1 cellular context compared by ENCODE assay signal in genomic region chr15:40382580-40383456, GRCh38.
A peak's percentile ranks its signal among the peaks of the same experiment; 100 is the strongest.
TF ChIP-seq lines count a peak whose summit lies in the region.

KNSTRN (plus strand) TSS chr15:40382721; CDS start chr15:40382836, 115 bp downstream.

TF ChIP-seq in K562, 482 proteins besides CTCF, POLR2A, EP300 and RAD21 (continued from another document and continues in another):
- TF ChIP-seq NUFIP1 (IDR thresholded peaks at IDR 0.05; ENCODE audit: partially characterized antibody) (no peak), EGR1 (conservative IDR thresholded peaks at IDR 0.05) (peak; percentile 71), MYBL2 (IDR thresholded peaks at IDR 0.05; ENCODE audit: low read depth) (peak; percentile 96), MYBL2 (CRISPR knock-in tag; IDR thresholded peaks at IDR 0.05; ENCODE audit: borderline replicate concordance) (no peak), THAP7 (CRISPR knock-in tag; IDR thresholded peaks at IDR 0.05) (no peak), ELF1 (tag; IDR thresholded peaks at IDR 0.05) (peak; percentile 77), TBP (optimal IDR thresholded peaks at IDR 0.05; ENCODE audit: low read depth, low read length) (peak; percentile 85), MNT (conservative IDR thresholded peaks at IDR 0.05) (peak in 1 of 2 experiments; percentile 57; a peak in 2 of 4 replicates), ZNF311 (CRISPR knock-in tag; IDR thresholded peaks at IDR 0.05) (no peak), KDM5B (IDR thresholded peaks at IDR 0.05; ENCODE audit: insufficient replicate concordance, low read depth, low read length) (peak; percentile 33), ZBTB17 (CRISPR knock-in tag; IDR thresholded peaks at IDR 0.05) (no peak), ZNF407 (IDR thresholded peaks at IDR 0.05; ENCODE audit: low read depth) (no peak), STAT5A (IDR thresholded peaks at IDR 0.05; ENCODE audit: borderline replicate concordance, low read length) (no peak), SMARCB1 (IDR thresholded peaks at IDR 0.05; ENCODE audit: insufficient read length, low read depth) (no peak), FOXM1 (IDR thresholded peaks at IDR 0.05; ENCODE audit: low read depth) (peak; percentile 100), FOXM1 (CRISPR knock-in tag; IDR thresholded peaks at IDR 0.05; ENCODE audit: low read depth) (peak; percentile 97), BCOR (IDR thresholded peaks at IDR 0.05) (no peak), ZNF384 (IDR thresholded peaks at IDR 0.05; ENCODE audit: low read depth, low read length) (peak; percentile 4; the same call in 1 of the 2 replicates), ARNT (IDR thresholded peaks at IDR 0.05) (no peak), KLF1 (tag; IDR thresholded peaks at IDR 0.05) (peak; percentile 70), TRIM28 (IDR thresholded peaks at IDR 0.05) (no peak), ZNF766 (CRISPR knock-in tag; conservative IDR thresholded peaks at IDR 0.05) (peak; percentile 96), E4F1 (CRISPR knock-in tag; IDR thresholded peaks at IDR 0.05; ENCODE audit: borderline replicate concordance) (no peak), PHF8 (IDR thresholded peaks at IDR 0.05; ENCODE audit: borderline replicate concordance, low read length) (peak; percentile 87; the same call in 1 of the 2 replicates), KAT2B (IDR thresholded peaks at IDR 0.05; ENCODE audit: low read depth, low read length) (no peak), NFIX (CRISPR knock-in tag; IDR thresholded peaks at IDR 0.05; ENCODE audit: low read depth) (no peak), PML (IDR thresholded peaks at IDR 0.05; ENCODE audit: low read length) (peak; percentile 35; the same call in 1 of the 2 replicates), SAFB (IDR thresholded peaks at IDR 0.05; ENCODE audit: borderline replicate concordance, low read depth, low read length) (no peak), ZNF764 (CRISPR knock-in tag; IDR thresholded peaks at IDR 0.05; ENCODE audit: low read depth) (no peak), MYC (IDR thresholded peaks at IDR 0.05; ENCODE audit: low read depth, low read length) (peak; percentile 43; the same call in 1 of the 2 replicates), MYC (CRISPR knock-in tag; IDR thresholded peaks at IDR 0.05; ENCODE audit: borderline replicate concordance, low read depth) (no peak), SMAD1 (IDR thresholded peaks at IDR 0.05; ENCODE audit: low read depth, low read length, partially characterized antibody) (peak; percentile 33), GABPA (tag; conservative IDR thresholded peaks at IDR 0.05; ENCODE audit: low read depth) (peak; percentile 98), NKRF (IDR thresholded peaks at IDR 0.05; ENCODE audit: borderline replicate concordance) (peak; percentile 61; the same call in 1 of the 2 replicates), ZNF395 (CRISPR knock-in tag; IDR thresholded peaks at IDR 0.05) (no peak; the same call in 1 of the 2 replicates), HNRNPK (IDR thresholded peaks at IDR 0.05; ENCODE audit: low read depth, low read length, poor library complexity, severe bottlenecking) (no peak), MXI1 (IDR thresholded peaks at IDR 0.05; ENCODE audit: low read depth, low read length) (no peak), BCLAF1 (IDR thresholded peaks at IDR 0.05; ENCODE audit: borderline replicate concordance in 1 of 2, control insufficient read depth in 1 of 2, low read depth in 2 of 2, low read length in 1 of 2) (peak in 1 of 2 experiments; percentile 93; a peak in 2 of 4 replicates), MXD1 (CRISPR knock-in tag; IDR thresholded peaks at IDR 0.05; ENCODE audit: borderline replicate concordance, poor library complexity, severe bottlenecking) (no peak), E2F1 (CRISPR knock-in tag; IDR thresholded peaks at IDR 0.05) (peak; percentile 13; the same call in 1 of the 2 replicates)
